19 cellular contexts compared by ENCODE assay signal in genomic region chr1:19885821-19886220, GRCh38.
"Had no signal": no experiment of that assay in that cellular context is flagged by ENCODE, and none has a peak within 500 bp of the region (broad histone marks: within the 10 kb centered on the region; RNA-seq: fewer than 3 reads in every experiment).

No MANE protein-coding gene starts in this region.

- H3K4me3 ChIP-seq: colonic mucosa, esophagus muscularis mucosa, lower lobe of right lung, sigmoid colon, spleen, thoracic aorta, upper lobe of left lung had no signal

- DNase-seq: activated CD4-positive, alpha-beta T cell treated with anti-CD3 and anti-CD28 coated beads, Interleukin-2, amount 50 U/mL, for 48 hours; activated naive CD8-positive, alpha-beta T cell treated with anti-CD3 and anti-CD28 coated beads for 36 hours; amygdala; central memory CD4-positive, alpha-beta T cell; colonic mucosa; foreskin melanocyte; glutamatergic neuron; hippocampal formation; islet precursor cell; lower lobe of right lung; nephron progenitor cell; occipital lobe; posterior cingulate gyrus; sigmoid colon; spleen; stimulated activated naive B cell treated with anti-CD40 and anti-IgM and Interleukin-4, amounts not matched to agents 10 μg/mL and 1 μg/mL and 100 μg/mL, for 72 hours; upper lobe of left lung had no signal

- H3K27ac ChIP-seq: colonic mucosa, esophagus muscularis mucosa, lower lobe of right lung, sigmoid colon, spleen, thoracic aorta had no signal

- ATAC-seq: lower lobe of right lung; stimulated activated naive B cell treated with anti-CD40 and anti-IgM and Interleukin-4, amounts not matched to agents 10 μg/mL and 1 μg/mL and 100 μg/mL, for 72 hours had no signal
